Comparison of ENCODE assay signal across 25 cellular contexts in the genomic region with DNA sequence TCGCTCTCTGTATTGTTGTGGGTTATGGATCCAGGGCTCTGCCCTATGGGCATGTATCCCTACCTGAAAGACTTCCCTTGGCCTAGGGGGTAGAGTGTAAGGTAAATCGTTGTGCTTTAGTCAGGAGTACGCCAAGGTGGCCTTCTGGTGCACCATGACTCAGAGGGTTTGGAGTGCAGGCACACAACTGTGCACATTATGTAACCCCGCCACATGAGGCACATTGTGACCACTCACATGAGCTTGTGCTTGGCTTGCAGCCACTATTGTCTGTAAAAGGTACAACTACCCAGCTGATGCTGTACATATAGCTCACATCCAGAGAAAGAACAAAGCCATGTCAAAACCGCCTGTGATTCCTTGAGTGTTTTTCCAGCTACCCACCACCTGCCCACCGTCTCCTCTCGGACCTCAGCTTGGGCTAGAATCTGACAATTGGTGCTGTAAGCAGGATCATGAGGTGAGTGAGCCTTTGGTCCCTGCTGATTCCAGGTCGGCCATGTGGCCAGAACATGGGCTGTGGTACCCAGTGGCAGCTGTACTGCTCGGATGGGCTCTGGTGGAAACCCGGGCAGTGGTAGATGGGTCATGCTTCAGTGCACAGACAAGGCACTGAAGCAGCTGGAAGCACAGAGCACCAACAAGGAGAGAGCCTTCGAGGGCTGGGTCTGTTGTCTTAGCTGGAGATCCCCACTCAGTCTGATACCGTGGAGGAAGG. TPM values are rescaled to one million over a fixed set of nuclear protein-coding genes. Genes with fewer than 3 reads are reported as not detected.
A peak's percentile ranks its signal among the peaks of the same experiment; 100 is the strongest.
DNase-seq lines count a peak whose midpoint lies in the region; ATAC-seq, FAIRE-seq and TF ChIP-seq lines count a peak whose summit lies in the region.
"Had no signal": no experiment of that assay in that cellular context is flagged by ENCODE, and none has a peak within 500 bp of the region (broad histone marks: within the 10 kb centered on the region; RNA-seq: fewer than 3 reads in every experiment).

No MANE protein-coding gene starts in this region.

- no peak overlapping the region for H3K4me3 Mint-ChIP-seq in Calu3 (ENCODE audit: low read depth, unreplicated experiment)
- H3K4me3 Mint-ChIP-seq: CD8-positive, alpha-beta memory T cell; central memory CD8-positive, alpha-beta T cell; naive B cell; stimulated activated naive CD8-positive, alpha-beta T cell treated with anti-CD3 and anti-CD28 coated beads, Interleukin-15, amount 100 ng/mL, for 72 hours had no signal

- H4K20me1 ChIP-seq in K562 (replicated peaks; ENCODE audit: control insufficient read depth, insufficient read depth, low read length): no peaks in the 10 kb centered on the region

- H3K79me2 ChIP-seq in K562 (ENCODE audit: control insufficient read depth, insufficient read depth, low read length): no peaks in the 10 kb centered on the region

- ATAC-seq in K562 (peak; percentile 32), HG03196 (IDR thresholded peaks at IDR 0.05; ENCODE audit: unreplicated experiment) (no peak), GM19452 (IDR thresholded peaks at IDR 0.05; ENCODE audit: unreplicated experiment) (no peak)

- peak overlapping the region in 1 of 2 experiments; percentile 58; a peak in 1 of 4 replicates for H3K9ac ChIP-seq in K562 (ENCODE audit: insufficient read depth in 1 of 2, low read depth in 2 of 2, low read length in 2 of 2)

- no peaks in the 10 kb centered on the region for H3K27me3 Mint-ChIP-seq in Calu3 (ENCODE audit: unreplicated experiment)
- H3K27me3 Mint-ChIP-seq: CD8-positive, alpha-beta memory T cell; central memory CD8-positive, alpha-beta T cell; naive B cell; stimulated activated naive CD8-positive, alpha-beta T cell treated with anti-CD3 and anti-CD28 coated beads, Interleukin-15, amount 100 ng/mL, for 72 hours had no signal

- no peaks in the 10 kb centered on the region for H3K9me3 Mint-ChIP-seq in Calu3 (ENCODE audit: low read depth, unreplicated experiment)
- H3K9me3 Mint-ChIP-seq: CD8-positive, alpha-beta memory T cell; central memory CD8-positive, alpha-beta T cell; naive B cell; stimulated activated naive CD8-positive, alpha-beta T cell treated with anti-CD3 and anti-CD28 coated beads, Interleukin-15, amount 100 ng/mL, for 72 hours had no signal

- no peak overlapping the region for H3K27ac Mint-ChIP-seq in Calu3 (ENCODE audit: unreplicated experiment)
- H3K27ac Mint-ChIP-seq: stimulated activated naive CD8-positive, alpha-beta T cell treated with anti-CD3 and anti-CD28 coated beads, Interleukin-15, amount 100 ng/mL, for 72 hours had no signal

- no TSS peak for BruUV-seq in Calu3 (replicated peaks; lab: Mats Ljungman, UMichigan)
- no TSS peak for BruUV-seq in K562 (replicated peaks; lab: Mats Ljungman, UMichigan)

- H3K4me1 ChIP-seq in K562 (replicated peaks in 1 of 2; ENCODE audit: control insufficient read depth in 2 of 2, insufficient read depth in 2 of 2, low read length in 2 of 2): peaks cover 0 to 3% of the 10 kb centered on the region in 2 experiments; a peak in 1 of 5 replicates
- H3K4me1 ChIP-seq: pancreas, transverse colon had no signal

- H3K27ac ChIP-seq in K562 (ENCODE audit: extremely low read depth, low read depth, low read length): no peak overlapping the region
- H3K27ac ChIP-seq: pancreas, transverse colon had no signal

- no peak overlapping the region for H3K4me2 ChIP-seq in K562 (ENCODE audit: insufficient read depth, low read length)

- in situ Hi-C loops in K562 (cut with MboI): no loop called here

- DNase-seq in Calu3 (peak; percentile 16), K562 (ENCODE audit: extremely low read depth in 1 of 4, low spot score in 3 of 4) (no peak), iris pigment epithelial cell (ENCODE audit: low read depth) (peak; percentile 28), NCI-H2227 treated with DMSO at 0.1 percent for 48 hours (lab: John Stamatoyannopoulos, UW) (no peak), NK-92 (lab: John Stamatoyannopoulos, UW; ENCODE audit: unreplicated experiment) (no peak)
- DNase-seq: activated CD4-positive, alpha-beta T cell treated with anti-CD3 and anti-CD28 coated beads for 48 hours; activated effector memory CD4-positive, alpha-beta T cell treated with anti-CD3 and anti-CD28 coated beads, Interleukin-2, amount 50 U/mL, for 16 hours; CD8-positive, alpha-beta memory T cell; effector CD8-positive, alpha-beta T cell; EL; Kasumi-1; naive B cell; NCI-H1417 treated with DMSO at 0.1 percent for 48 hours; NCI-H446; pancreas; stimulated activated CD4-positive, alpha-beta T cell treated with anti-CD3 and anti-CD28 coated beads, Interleukin-2, amount 100 ng/mL, for 24 hours; stimulated activated naive CD8-positive, alpha-beta T cell treated with anti-CD3 and anti-CD28 coated beads, Interleukin-15, amount 100 ng/mL, for 72 hours; transverse colon had no signal

- intact Hi-C loops in Calu3 (cut with micrococcal nuclease; ENCODE audit: unreplicated experiment) (no loop called here), K562 (cut with micrococcal nuclease) (loop anchor here (10.0 kb wide), 1 partner anchor 113 kb away; a partner anchor contains a TSS)

- WGBS in K562 (ENCODE audit: insufficient coverage, low coverage, missing lambda C conversion rate): 71% methylated on average over 11 of the region's 12 CpGs

- FAIRE-seq in K562 (lab: Jason Lieb, UNC): peak; percentile 19
- FAIRE-seq: islet of Langerhans, pancreas, TTC549 had no signal

- no peaks in the 10 kb centered on the region for H3K27me3 ChIP-seq in K562 (ENCODE audit: control insufficient read depth in 2 of 2, insufficient read depth in 2 of 2, low read length in 2 of 2)
- H3K27me3 ChIP-seq: pancreas, transverse colon had no signal

- no peak for TF ChIP-seq POLR2A in K562 (conservative IDR thresholded peaks at IDR 0.05)

- H3K9me1 ChIP-seq in K562 (ENCODE audit: control insufficient read depth, insufficient read depth, low read length): no peaks in the 10 kb centered on the region

- H3K36me3 ChIP-seq in K562 (ENCODE audit: control insufficient read depth, insufficient read depth, low read length): peaks cover 23% of the 10 kb centered on the region; the same call in 2 of the 3 replicates
- H3K36me3 ChIP-seq: pancreas, transverse colon had no signal

- POLR2A ChIA-PET in K562 (lab: Yijun Ruan, JAX): interaction anchor here (0.6 to 1.0 kb wide), 4 partner anchors 12 to 394 kb away, joined by 3 read pairs; a partner anchor contains a TSS

- H2AFZ ChIP-seq in K562 (ENCODE audit: low read depth, low read length): no peak overlapping the region

- H3K9me3 ChIP-seq in K562 (replicated peaks; ENCODE audit: control insufficient read depth, insufficient read depth, low read depth, low read length): no peaks in the 10 kb centered on the region
- H3K9me3 ChIP-seq: pancreas, transverse colon had no signal

- H3K4me3 ChIP-seq in K562: no peak overlapping the region
- H3K4me3 ChIP-seq: lung, pancreas, transverse colon had no signal

- H3K4me1 Mint-ChIP-seq in Calu3 (ENCODE audit: low read depth, unreplicated experiment): no peaks in the 10 kb centered on the region
- H3K4me1 Mint-ChIP-seq: CD8-positive, alpha-beta memory T cell; central memory CD8-positive, alpha-beta T cell; naive B cell; stimulated activated naive CD8-positive, alpha-beta T cell treated with anti-CD3 and anti-CD28 coated beads, Interleukin-15, amount 100 ng/mL, for 72 hours had no signal

- TF ChIP-seq EP300 in Ishikawa (IDR thresholded peaks at IDR 0.05; ENCODE audit: borderline replicate concordance) (peak; percentile 82; the same call in 1 of the 2 replicates), K562 (IDR thresholded peaks at IDR 0.05; ENCODE audit: low read length) (no peak)

- H3K36me3 Mint-ChIP-seq in Calu3 (ENCODE audit: insufficient read depth, unreplicated experiment): peaks cover 3% of the 10 kb centered on the region

- TF ChIP-seq RAD21 in Ishikawa (IDR thresholded peaks at IDR 0.05; ENCODE audit: low read depth) (peak; percentile 4; the same call in 1 of the 2 replicates), K562 (CRISPR knock-in tag; conservative IDR thresholded peaks at IDR 0.05 in 1 of 2, IDR thresholded peaks at IDR 0.05 in 1 of 2) (no peak)

- CTCF ChIA-PET in Calu3 (lab: Charles Lee): no interaction called here
- CTCF ChIA-PET in K562 (lab: Yijun Ruan, JAX; ENCODE audit: low intra/inter-chr PET ratio): no interaction called here

- TF ChIP-seq CTCF in Calu3 (IDR thresholded peaks at IDR 0.05; ENCODE audit: unreplicated experiment): no peak
- no peak for TF ChIP-seq CTCF in K562 (IDR thresholded peaks at IDR 0.05 in 2 of 3, conservative IDR thresholded peaks at IDR 0.05 in 1 of 3; ENCODE audit: insufficient read depth in 2 of 3, low read depth in 1 of 3, low read length in 3 of 3)

TF ChIP-seq in Ishikawa, 13 proteins besides CTCF, POLR2A, EP300 and RAD21 (continues in another document):
- peak; percentile 94 for TF ChIP-seq NFIC (IDR thresholded peaks at IDR 0.05)
- no peak for TF ChIP-seq TAF1 (IDR thresholded peaks at IDR 0.05; ENCODE audit: low read depth)

RNA-seq across cellular contexts. Expression of a gene that starts 33.8 kb away (rescaled TPM):
- total RNA-seq in Calu3 (2022) (22.4 and 24.2 TPM in 2 replicates), K562 (2014; rRNA removed) (257 and 288 TPM in 2 replicates), K562 (2014; rRNA removed; fragmentation: Illumina TruSeq; extraction: Trizol) (291 and 320 TPM in 2 replicates), K562 (2015; rRNA removed; fragmentation: Illumina TruSeq; extraction: Trizol) (212 and 219 TPM in 2 replicates), K562 (2021) (193 and 194 TPM in 2 replicates)
- 73.9 and 153 TPM in 2 replicates for total RNA-seq in K562 (2011; cell fraction: chromatin; rRNA removed; ENCODE audit: low replicate concordance)
- 49.4 and 70.0 TPM in 2 replicates for total RNA-seq in K562 (2011; cell fraction: nucleolus; rRNA removed)
- 113 and 160 TPM in 2 replicates for total RNA-seq in K562 (2011; cell fraction: nucleoplasm; rRNA removed)
- polyA plus RNA-seq in K562 (2011; rRNA removed) (307 and 436 TPM in 2 replicates), K562 (2014; fragmentation: Illumina TruSeq; extraction: Trizol) (284 and 294 TPM in 2 replicates), K562 (2014; fragmentation: Nextera tagmentation; extraction: Ambion mirVana) (100 to 1,000 TPM; 587 to 632 TPM), K562 (2014; rRNA removed) (368 and 418 TPM in 2 replicates)
- 294 and 307 TPM in 2 replicates for polyA plus RNA-seq in K562 (2011; cell fraction: cytosol; rRNA removed)
- polyA plus RNA-seq in K562 (2011; cell fraction: nucleus; rRNA removed): 134 and 184 TPM in 2 replicates
- polyA plus RNA-seq in K562 (2012): 183 and 267 TPM in 2 replicates
- 185 and 206 TPM in 2 replicates for polyA minus RNA-seq in K562 (2011; rRNA and poly(A)+ RNA removed)
- 56.4 and 57.5 TPM in 2 replicates for polyA minus RNA-seq in K562 (2011; cell fraction: cytosol; rRNA and poly(A)+ RNA removed)
- polyA minus RNA-seq in K562 (2011; cell fraction: nucleus; rRNA and poly(A)+ RNA removed): 77.5 and 119 TPM in 2 replicates

Comparison
In these comparisons a context has a peak if more than half of its experiments do, and no peak if none do; other contexts are left out.
1. DNase-seq: peak in Calu3 (single experiment) and iris pigment epithelial cell (single experiment); none in K562 (0 of 4), NCI-H2227 treated with DMSO at 0.1 percent for 48 hours (single experiment) and NK-92 (single experiment).